10 cellular contexts compared by ENCODE assay signal in the genomic region with DNA sequence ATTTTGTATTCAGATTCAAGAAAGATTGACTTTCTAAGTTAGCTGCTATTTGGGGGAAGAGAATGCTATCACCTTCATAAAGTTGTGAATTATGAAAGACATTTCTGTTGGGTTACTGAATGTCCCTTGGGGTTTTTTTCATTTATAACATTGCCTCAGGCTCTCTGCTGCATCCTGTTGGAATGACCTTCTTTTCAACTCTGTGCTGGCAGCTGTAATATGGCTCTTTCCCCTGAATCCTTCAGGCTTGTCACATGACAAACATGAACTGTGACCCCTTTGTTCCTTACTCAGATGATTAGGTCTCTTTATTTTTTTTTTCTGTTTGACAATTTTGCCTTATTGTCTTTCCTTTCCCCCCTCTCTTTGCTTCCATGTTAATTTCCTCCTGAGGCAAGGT.
A peak's percentile ranks its signal among the peaks of the same experiment; 100 is the strongest.
DNase-seq lines count a peak whose midpoint lies in the region; ATAC-seq and TF ChIP-seq lines count a peak whose summit lies in the region.
"Had no signal": no experiment of that assay in that cellular context is flagged by ENCODE, and none has a peak within 500 bp of the region (broad histone marks: within the 10 kb centered on the region; RNA-seq: fewer than 3 reads in every experiment).

No MANE protein-coding gene starts in this region.

- H3K36me3 ChIP-seq in body of pancreas (replicated peaks in 1 of 2; ENCODE audit: insufficient read depth in 1 of 2, low read depth in 2 of 2) = no peaks in the 10 kb centered on the region
- H3K36me3 ChIP-seq in spleen = peaks cover 0 to 16% (median 7%) of the 10 kb centered on the region in 6 donors

- H3K4me3 ChIP-seq in body of pancreas = no peak overlapping the region
- no peak overlapping the region for H3K4me3 ChIP-seq in spleen

- ATAC-seq in body of pancreas = peak; percentile 56

- no peaks in the 10 kb centered on the region for H3K9me3 ChIP-seq in body of pancreas
- H3K9me3 ChIP-seq in spleen = no peaks in the 10 kb centered on the region

- intact Hi-C loops in body of pancreas (cut with DNase I) (no loop called here), spleen (cut with DNase I; ENCODE audit: low total_unique reads) (loop anchor here (10.0 kb wide), 1 partner anchor 259 kb away; no protein-coding TSS in a partner anchor)

- DNase-seq in NCI-H1092 treated with DMSO at 0.1 percent for 48 hours (lab: John Stamatoyannopoulos, UW) (peak; percentile 2), NCI-H1092 (lab: John Stamatoyannopoulos, UW) (no peak), body of pancreas (peak in 1 of 4 donors; percentile 32), iris pigment epithelial cell (ENCODE audit: low read depth) (peak; percentile 83), spleen (no peak), NCI-H446 treated with DMSO at 0.1 percent for 48 hours (lab: John Stamatoyannopoulos, UW) (no peak), RKO (ENCODE audit: low spot score) (no peak), NK-92 (lab: John Stamatoyannopoulos, UW; ENCODE audit: unreplicated experiment) (no peak)
- DNase-seq: activated B cell treated with CpG ODN at 0.5 μM for 24 hours, NCI-H1048 had no signal

- peaks cover 8% of the 10 kb centered on the region for H3K4me1 ChIP-seq in body of pancreas
- peaks cover 0 to 10% (median 0%) of the 10 kb centered on the region in 6 donors for H3K4me1 ChIP-seq in spleen

- TF ChIP-seq POLR2A in body of pancreas (IDR thresholded peaks at IDR 0.05) (no peak), spleen (IDR thresholded peaks at IDR 0.05) (no peak)

- H3K27ac ChIP-seq in body of pancreas (no peak overlapping the region), spleen (peak overlapping the region in 5 of 8 donors; percentile 37 to 55 (median 44))

- no peaks in the 10 kb centered on the region for H3K27me3 ChIP-seq in body of pancreas
- H3K27me3 ChIP-seq in spleen (replicated peaks in 1 of 7) = no peaks in the 10 kb centered on the region

- TF ChIP-seq CTCF in body of pancreas (IDR thresholded peaks at IDR 0.05) = no peak
- TF ChIP-seq CTCF in spleen (IDR thresholded peaks at IDR 0.05 in 8 of 11, conservative IDR thresholded peaks at IDR 0.05 in 3 of 11) = no peak

Comparison
In these comparisons a context has a peak if more than half of its experiments do, and no peak if none do; other contexts are left out.
1. DNase-seq: peak in NCI-H1092 treated with DMSO at 0.1 percent for 48 hours (single experiment) and iris pigment epithelial cell (single experiment); none in NCI-H1092 (single experiment), spleen (single experiment), NCI-H446 treated with DMSO at 0.1 percent for 48 hours (single experiment), RKO (single experiment) and NK-92 (single experiment).
2. H3K27ac ChIP-seq: peak in spleen (5 of 8); none in body of pancreas (0 of 4).